22 cellular contexts compared by ENCODE assay signal in the genomic region with DNA sequence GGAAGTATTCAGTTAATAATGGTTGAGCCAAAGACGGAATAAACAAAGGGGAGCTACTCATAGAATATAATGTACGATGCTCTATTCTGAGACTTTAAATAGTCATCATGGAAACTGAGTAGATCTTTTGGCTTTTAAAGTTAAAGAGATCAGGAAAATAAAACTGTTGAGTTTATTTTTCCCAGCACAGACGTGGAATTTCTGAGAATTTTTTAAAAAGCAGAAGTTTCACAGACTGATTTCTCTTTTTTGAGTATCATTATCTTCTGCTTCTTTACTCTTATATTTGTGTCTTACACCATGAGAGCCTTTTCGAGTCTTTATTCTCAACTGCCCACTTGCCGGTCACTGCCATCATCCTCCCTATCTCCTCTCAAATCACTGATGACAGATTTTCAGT. TPM values are rescaled to one million over a fixed set of nuclear protein-coding genes. Genes with fewer than 3 reads are reported as not detected.
DNase-seq lines count a peak whose midpoint lies in the region; ATAC-seq and TF ChIP-seq lines count a peak whose summit lies in the region.
"Had no signal": no experiment of that assay in that cellular context is flagged by ENCODE, and none has a peak within 500 bp of the region (broad histone marks: within the 10 kb centered on the region; RNA-seq: fewer than 3 reads in every experiment).

No MANE protein-coding gene starts in this region.

- H3K79me2 ChIP-seq in DOHH2 (ENCODE audit: control insufficient read depth, low read length) (no peaks in the 10 kb centered on the region), OCI-LY3 (ENCODE audit: low read length) (peaks cover 55% of the 10 kb centered on the region)

- no peak overlapping the region for H2AFZ ChIP-seq in OCI-LY3 (ENCODE audit: low read depth, low read length)

- POLR2A ChIA-PET in MCF 10A (lab: Yijun Ruan, JAX) = no interaction called here

- CTCF ChIA-PET in MCF 10A (lab: Yijun Ruan, JAX) = interaction anchor here (0.5 to 1.3 kb wide), 2 partner anchors 37 to 97 kb away, joined by 3 to 4 read pairs; no protein-coding TSS in a partner anchor

- H3K4me1 Mint-ChIP-seq in MCF 10A (ENCODE audit: insufficient read depth, unreplicated experiment) = no peaks in the 10 kb centered on the region

- no peak for TF ChIP-seq POLR2A in sigmoid colon (IDR thresholded peaks at IDR 0.05)

- H4K20me1 ChIP-seq in DOHH2 (ENCODE audit: control insufficient read depth, insufficient read depth, low read depth, low read length) = no peaks in the 10 kb centered on the region
- H4K20me1 ChIP-seq in OCI-LY3 (ENCODE audit: insufficient read depth, low read length) = no peaks in the 10 kb centered on the region

- no TSS peak for BruUV-seq in MCF 10A (replicated peaks; lab: Mats Ljungman, UMichigan)

- H3K9me2 ChIP-seq in DOHH2 (replicated peaks; ENCODE audit: control insufficient read depth, low read length) = no peaks in the 10 kb centered on the region

- ATAC-seq in HG03139 (IDR thresholded peaks at IDR 0.05; ENCODE audit: unreplicated experiment) = no peak
- ATAC-seq: activated naive CD8-positive, alpha-beta T cell treated with anti-CD3 and anti-CD28 coated beads, Interleukin-2, amount 50 U/mL, for 24 hours; CD8-positive, alpha-beta T cell had no signal

- H3K27ac ChIP-seq in DOHH2 (ENCODE audit: low read depth, low read length) (no peak overlapping the region), OCI-LY3 (ENCODE audit: low read length) (peak overlapping the region; percentile 99), colonic mucosa (peak overlapping the region; percentile 27), sigmoid colon (peak overlapping the region; percentile 60 to 80 (median 72))

- no peaks in the 10 kb centered on the region for H3K9me3 Mint-ChIP-seq in MCF 10A (ENCODE audit: unreplicated experiment)
- H3K9me3 Mint-ChIP-seq: activated naive CD8-positive, alpha-beta T cell treated with anti-CD3 and anti-CD28 coated beads, Interleukin-2, amount 50 U/mL, for 24 hours; brain; CD8-positive, alpha-beta T cell; T-cell had no signal

- H3K4me1 ChIP-seq in DOHH2 (ENCODE audit: control insufficient read depth, low read length) = peaks cover 29% of the 10 kb centered on the region
- H3K4me1 ChIP-seq in OCI-LY3 (ENCODE audit: low read length) = peaks cover 82% of the 10 kb centered on the region
- H3K4me1 ChIP-seq in colonic mucosa = no peaks in the 10 kb centered on the region
- H3K4me1 ChIP-seq in sigmoid colon = peaks cover 0 to 74% (median 19%) of the 10 kb centered on the region in 4 donors

- TF ChIP-seq CTCF in DOHH2 (IDR thresholded peaks at IDR 0.05; ENCODE audit: low read depth, low read length, poor library complexity, severe bottlenecking) = no peak
- no peak for TF ChIP-seq CTCF in OCI-LY3 (IDR thresholded peaks at IDR 0.05; ENCODE audit: low read depth, low read length)
- no peak for TF ChIP-seq CTCF in colonic mucosa (IDR thresholded peaks at IDR 0.05)
- no peak for TF ChIP-seq CTCF in sigmoid colon (IDR thresholded peaks at IDR 0.05)
- TF ChIP-seq CTCF in MCF 10A (IDR thresholded peaks at IDR 0.05; ENCODE audit: unreplicated experiment) = no peak

- H3K36me3 Mint-ChIP-seq in MCF 10A (ENCODE audit: insufficient read depth, unreplicated experiment) = no peaks in the 10 kb centered on the region
- H3K36me3 Mint-ChIP-seq: brain; CD8-positive, alpha-beta T cell; T-cell had no signal

- DNase-seq in colonic mucosa (no peak), sigmoid colon (no peak), SHP77 (lab: John Stamatoyannopoulos, UW) (no peak), NCI-H1105 (lab: John Stamatoyannopoulos, UW) (no peak), MCF 10A (ENCODE audit: unreplicated experiment) (no peak)
- DNase-seq: activated CD4-positive, alpha-beta T cell treated with anti-CD3 and anti-CD28 coated beads, Interleukin-2, amount 50 U/mL, for 1 hour; activated naive CD8-positive, alpha-beta T cell treated with anti-CD3 and anti-CD28 coated beads, Interleukin-2, amount 50 U/mL, for 24 hours; CD8-positive, alpha-beta T cell; cortex of kidney; DMS79; left ventricle myocardium superior; NCI-H510A treated with DMSO at 0.1 percent for 48 hours had no signal

- H3K4me2 ChIP-seq in DOHH2 (ENCODE audit: low read length) (peak overlapping the region; percentile 56; the same call in 1 of the 2 replicates), OCI-LY3 (ENCODE audit: low read length) (peak overlapping the region; percentile 77)

- intact Hi-C loops in colonic mucosa (cut with DNase I) (no loop called here), sigmoid colon (cut with DNase I) (loop anchor here (5.0 to 10.0 kb wide), 2 partner anchors 503 to 1200 kb away; a partner anchor contains a TSS), MCF 10A (cut with micrococcal nuclease) (no loop called here)

- H3K9ac ChIP-seq in OCI-LY3 (ENCODE audit: low read length) (peak overlapping the region; percentile 59), colonic mucosa (ENCODE audit: low read depth in 2 of 2, low read length in 2 of 2) (no peak overlapping the region)

- no peaks in the 10 kb centered on the region for H3F3A ChIP-seq in DOHH2 (ENCODE audit: control insufficient read depth, insufficient read depth)

- H3K27me3 ChIP-seq in DOHH2 (ENCODE audit: control insufficient read depth, low read length) (no peaks in the 10 kb centered on the region), OCI-LY3 (ENCODE audit: low read depth, low read length) (no peaks in the 10 kb centered on the region), colonic mucosa (no peaks in the 10 kb centered on the region), sigmoid colon (no peaks in the 10 kb centered on the region)

- WGBS in sigmoid colon, 2 donors = 68 to 87% methylated on average over 5 of the region's 5 CpGs

- no peak overlapping the region for H3K27ac Mint-ChIP-seq in MCF 10A (ENCODE audit: low read depth, unreplicated experiment)
- H3K27ac Mint-ChIP-seq: activated naive CD8-positive, alpha-beta T cell treated with anti-CD3 and anti-CD28 coated beads, Interleukin-2, amount 50 U/mL, for 24 hours; CD8-positive, alpha-beta T cell; T-cell had no signal

- H3K9me3 ChIP-seq in DOHH2 (ENCODE audit: control insufficient read depth, insufficient read depth, low read length) (no peaks in the 10 kb centered on the region), OCI-LY3 (ENCODE audit: insufficient read depth, low read length) (no peaks in the 10 kb centered on the region), colonic mucosa (no peaks in the 10 kb centered on the region), sigmoid colon (no peaks in the 10 kb centered on the region)
- H3K9me3 ChIP-seq: mucosa of descending colon had no signal

- peak in 1 of 4 donors; percentile 32 for TF ChIP-seq EP300 in sigmoid colon (IDR thresholded peaks at IDR 0.05)

- H3K4me3 Mint-ChIP-seq in MCF 10A (ENCODE audit: unreplicated experiment) = no peak overlapping the region
- H3K4me3 Mint-ChIP-seq: activated naive CD8-positive, alpha-beta T cell treated with anti-CD3 and anti-CD28 coated beads, Interleukin-2, amount 50 U/mL, for 24 hours; brain; CD8-positive, alpha-beta T cell; T-cell had no signal

- H3K36me3 ChIP-seq in DOHH2 (ENCODE audit: control insufficient read depth, low read length) = no peaks in the 10 kb centered on the region
- peaks cover 12% of the 10 kb centered on the region for H3K36me3 ChIP-seq in OCI-LY3 (replicated peaks; ENCODE audit: low read depth, low read length)
- H3K36me3 ChIP-seq in colonic mucosa = no peaks in the 10 kb centered on the region
- no peaks in the 10 kb centered on the region for H3K36me3 ChIP-seq in sigmoid colon

- no peak overlapping the region; the same call in 1 of the 2 replicates for H3K4me3 ChIP-seq in DOHH2 (ENCODE audit: low read length)
- H3K4me3 ChIP-seq in OCI-LY3 (ENCODE audit: low read length) = peak overlapping the region; percentile 43; the same call in 1 of the 2 replicates
- H3K4me3 ChIP-seq in colonic mucosa = no peak overlapping the region
- H3K4me3 ChIP-seq in sigmoid colon = no peak overlapping the region
- H3K4me3 ChIP-seq: mucosa of descending colon had no signal

- no peaks in the 10 kb centered on the region for H3K27me3 Mint-ChIP-seq in MCF 10A (ENCODE audit: insufficient read depth, unreplicated experiment)

RNA-seq across cellular contexts. Expression of a gene that starts 13.2 kb away (rescaled TPM):
- total RNA-seq in colonic mucosa (1 to 10 TPM; 1.7 to 2.9 TPM), sigmoid colon (10 to 100 TPM in 2 of 4 donors, 1 to 10 TPM in 2; 6.5 to 26.7 (median 14.9) TPM), MCF 10A (2022) (not detected in 2 replicates)
- polyA plus RNA-seq in sigmoid colon = 1 to 10 TPM; 2.5 to 4.2 (median 3.4) TPM
- total RNA-seq: endothelial cell of umbilical vein, H4, HT1080 had no signal
- polyA plus RNA-seq: endothelial cell of umbilical vein had no signal

RNA-seq across cellular contexts. Expression of a gene that starts 51.5 kb away (rescaled TPM):
- total RNA-seq in colonic mucosa (not detected), sigmoid colon (not detected), MCF 10A (2022) (41.9 and 51.8 TPM in 2 replicates)
- polyA plus RNA-seq in sigmoid colon = under 1 TPM in 1 of 3 donors, not detected in 2; 0.07 TPM
- total RNA-seq: CD8-positive, alpha-beta T cell; endothelial cell of umbilical vein; H4; left ventricle myocardium superior; mucosa of descending colon; T-cell; temporal lobe had no signal
- polyA plus RNA-seq: endothelial cell of umbilical vein had no signal

Comparison
In these comparisons a context has a peak if more than half of its experiments do, and no peak if none do; other contexts are left out.
1. RNA of a gene that starts 51.5 kb away (total RNA-seq): 41.9 to 51.8 TPM in MCF 10A; not detected in colonic mucosa and not detected in sigmoid colon; every median in the first group is over 10 times any median in the second.